In the genomic region with DNA sequence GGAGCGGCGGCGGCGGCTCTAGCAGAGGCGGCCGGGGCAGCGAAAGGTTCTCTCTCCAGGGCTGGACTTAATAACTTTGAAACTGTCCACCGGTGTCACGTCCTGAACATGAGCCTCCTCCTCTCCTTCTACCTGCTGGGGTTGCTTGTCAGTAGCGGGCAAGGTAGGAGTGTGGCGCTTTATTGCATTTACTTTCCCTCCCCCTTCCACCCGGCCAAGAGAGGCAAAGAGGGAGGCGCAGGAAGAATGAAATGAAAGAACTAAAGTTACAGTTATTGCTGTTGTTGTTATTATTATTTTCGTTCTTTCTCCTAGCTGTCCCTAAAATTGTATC, we compare ENCODE assay signal across 8 cellular contexts. TPM values are rescaled to one million over a fixed set of nuclear protein-coding genes. Genes with fewer than 3 reads are reported as not detected.
A peak's percentile ranks its signal among the peaks of the same experiment; 100 is the strongest.
DNase-seq lines count a peak whose midpoint lies in the region; FAIRE-seq and TF ChIP-seq lines count a peak whose summit lies in the region.

No MANE protein-coding gene starts in this region.

- H3K27me3 ChIP-seq in HAP-1 (ENCODE audit: low read depth) (no peaks in the 10 kb centered on the region), bronchial epithelial cell (ENCODE audit: control insufficient read depth, insufficient read depth, low read length) (peaks cover 8% of the 10 kb centered on the region), mononuclear cell (ENCODE audit: insufficient read depth, low read length) (peaks cover 17% of the 10 kb centered on the region)

- no peaks in the 10 kb centered on the region; the same call in 1 of the 2 replicates for H3K4me1 ChIP-seq in HAP-1
- H3K4me1 ChIP-seq in mononuclear cell (ENCODE audit: insufficient read depth, low read length): peaks cover 18% of the 10 kb centered on the region

- POLR2A ChIA-PET in AG04449 (lab: Yijun Ruan, JAX): interaction anchor here (0.7 kb wide), 1 partner anchor 106 kb away, joined by 3 read pairs; no protein-coding TSS in a partner anchor

- TF ChIP-seq CTCF in AG04449 (IDR thresholded peaks at IDR 0.05; ENCODE audit: insufficient read depth, low read length, missing control alignments): no peak
- TF ChIP-seq CTCF in bronchial epithelial cell (IDR thresholded peaks at IDR 0.05; ENCODE audit: insufficient read depth, low read length, severe bottlenecking): no peak

- DNase-seq in AG04449 (ENCODE audit: low read depth, low spot score) (no peak), HAP-1 (ENCODE audit: low spot score in 2 of 2) (peak in 1 of 2 experiments; percentile 12), bronchial epithelial cell (ENCODE audit: low read depth) (peak; percentile 2), epidermal melanocyte (ENCODE audit: insufficient read length, low spot score) (no peak), 8988T (no peak), AG08396 (ENCODE audit: low spot score) (no peak), GDM1 (lab: John Stamatoyannopoulos, UW) (no peak)

- H3K36me3 ChIP-seq in HAP-1 (replicated peaks): no peaks in the 10 kb centered on the region
- H3K36me3 ChIP-seq in bronchial epithelial cell (ENCODE audit: control insufficient read depth, insufficient read depth, low read length): no peaks in the 10 kb centered on the region

- FAIRE-seq in bronchial epithelial cell (lab: Jason Lieb, UNC): no peak

- CTCF ChIA-PET in AG04449 (lab: Yijun Ruan, JAX): interaction anchor here (0.6 to 4.2 kb wide), 7 partner anchors 15 to 1794 kb away, joined by 3 to 44 read pairs (median 4); no protein-coding TSS in a partner anchor

- H3K9me3 ChIP-seq in HAP-1 (no peaks in the 10 kb centered on the region), mononuclear cell (ENCODE audit: low read depth, low read length) (no peaks in the 10 kb centered on the region)

- H3K4me3 ChIP-seq in AG04449 (ENCODE audit: low read depth, low read length) (peak overlapping the region; percentile 66), HAP-1 (peak overlapping the region; percentile 38), bronchial epithelial cell (ENCODE audit: low read depth, low read length) (peak overlapping the region; percentile 29), mononuclear cell (ENCODE audit: low read length) (peak overlapping the region; percentile 22)

- in situ Hi-C loops in HAP-1 (cut with MboI; ENCODE audit: low sequenced_read_pairs): no loop called here

RNA-seq across cellular contexts. Expression of a gene that starts 0.2 kb away (rescaled TPM):
- total RNA-seq in bronchial epithelial cell: 0.26 and 1.3 TPM in 2 replicates
- total RNA-seq in mononuclear cell: 0.10 TPM
